Comparison of ENCODE assay signal across 34 cellular contexts in genomic region chr20:21243811-21244210, GRCh38.
"Had no signal": no experiment of that assay in that cellular context is flagged by ENCODE, and none has a peak within 500 bp of the region (broad histone marks: within the 10 kb centered on the region; RNA-seq: fewer than 3 reads in every experiment).

No MANE protein-coding gene starts in this region.

- DNase-seq: Karpas-422, Kasumi-1, MG63, MM.1S, MV-4-11, NCI-H1048, NCI-H1092, NCI-H1092 treated with DMSO at 0.1 percent for 48 hours, NCI-H1105, NCI-H1105 treated with DMSO at 0.1 percent for 48 hours, NCI-H1417, NCI-H1417 treated with DMSO at 0.1 percent for 48 hours, NCI-H1436, NCI-H1436 treated with DMSO at 0.1 percent for 48 hours, NCI-H146, NCI-H1694, NCI-H1694 treated with DMSO at 0.1 percent for 48 hours, NCI-H187, NCI-H187 treated with DMSO at 0.1 percent for 48 hours, NCI-H1930, NCI-H2029, NCI-H2029 treated with DMSO at 0.1 percent for 48 hours, NCI-H2081, NCI-H2081 treated with DMSO at 0.1 percent for 48 hours, NCI-H2107, NCI-H2171, NCI-H2171 treated with DMSO at 0.1 percent for 48 hours, NCI-H2227 treated with DMSO at 0.1 percent for 48 hours, NCI-H226, NCI-H345, NCI-H446, NCI-H446 treated with DMSO at 0.1 percent for 48 hours, NCI-H510A had no signal

- H3K36me3 ChIP-seq: MG63 had no signal

- H3K9me3 ChIP-seq: MG63 had no signal

- H3K27me3 ChIP-seq: MG63 had no signal

- H3K4me2 ChIP-seq: KMS-11 had no signal

- H3K9ac ChIP-seq: KMS-11 had no signal

- H3K27ac ChIP-seq: KMS-11 had no signal

- H3K4me3 ChIP-seq: MG63 had no signal
